In the genomic region with DNA sequence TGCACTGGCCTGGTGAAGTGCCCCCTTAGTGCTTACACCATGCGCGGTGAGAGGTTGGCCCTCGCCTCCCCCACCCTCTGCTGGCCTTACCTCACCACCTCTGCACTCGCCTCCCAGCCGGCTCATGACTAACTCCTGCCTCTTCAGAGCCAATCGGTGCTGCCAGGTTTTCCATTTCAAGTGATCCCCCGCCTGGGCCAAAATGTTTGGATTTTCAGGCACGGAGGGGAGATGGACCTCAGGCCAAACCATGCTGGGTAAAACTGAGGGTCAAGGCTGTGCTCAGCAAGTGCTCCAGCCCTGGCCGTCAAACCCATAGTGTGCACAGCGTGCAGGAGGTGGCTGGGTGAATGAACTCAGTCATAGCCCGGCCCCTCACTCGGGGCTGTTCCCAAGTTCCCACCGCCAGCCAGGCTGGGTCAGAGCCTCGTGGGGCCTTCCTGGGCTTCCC, we compare ENCODE assay signal across 11 cellular contexts.
A peak's percentile ranks its signal among the peaks of the same experiment; 100 is the strongest.
DNase-seq lines count a peak whose midpoint lies in the region; ATAC-seq and TF ChIP-seq lines count a peak whose summit lies in the region.
"Had no signal": no experiment of that assay in that cellular context is flagged by ENCODE, and none has a peak within 500 bp of the region (broad histone marks: within the 10 kb centered on the region; RNA-seq: fewer than 3 reads in every experiment).

No MANE protein-coding gene starts in this region.

- H3K9me3 ChIP-seq in Panc1 (ENCODE audit: control insufficient read depth, insufficient read depth, low read depth, low read length) = no peaks in the 10 kb centered on the region

- H3K36me3 Mint-ChIP-seq in activated naive CD4-positive, alpha-beta T cell treated with anti-CD3 and anti-CD28 coated beads for 36 hours (ENCODE audit: low read depth) = no peaks in the 10 kb centered on the region

- H3K36me3 ChIP-seq in Panc1 (ENCODE audit: control insufficient read depth, insufficient read depth, low read length) = peaks cover 2% of the 10 kb centered on the region; the same call in 1 of the 2 replicates

- no peaks in the 10 kb centered on the region for H3K9me3 Mint-ChIP-seq in activated naive CD4-positive, alpha-beta T cell treated with anti-CD3 and anti-CD28 coated beads for 36 hours

- POLR2A ChIA-PET in Panc1 (lab: Charles Lee) = no interaction called here

- TF ChIP-seq CTCF in Panc1 (IDR thresholded peaks at IDR 0.05) (no peak), omental fat pad (IDR thresholded peaks at IDR 0.05) (no peak)

- DNase-seq in AG20443 (ENCODE audit: low spot score) (peak; percentile 70), Panc1 (ENCODE audit: low read depth, low spot score) (no peak), fibroblast of gingiva (ENCODE audit: low read depth) (peak; percentile 43), omental fat pad (ENCODE audit: low spot score) (no peak), hippocampal formation (lab: John Stamatoyannopoulos, UW) (no peak)
- DNase-seq in activated naive CD4-positive, alpha-beta T cell treated with anti-CD3 and anti-CD28 coated beads for 36 hours = no peak
- DNase-seq: Calu3; SHP77; stimulated activated CD4-positive, alpha-beta T cell treated with anti-CD3 and anti-CD28 coated beads, Interleukin-15, amount 100 ng/mL, for 24 hours had no signal

- no peaks in the 10 kb centered on the region for H3K27me3 ChIP-seq in Panc1 (ENCODE audit: control insufficient read depth, insufficient read depth, low read length)

- no peak overlapping the region for H3K27ac Mint-ChIP-seq in activated naive CD4-positive, alpha-beta T cell treated with anti-CD3 and anti-CD28 coated beads for 36 hours

- peaks cover 24% of the 10 kb centered on the region for H3K4me1 Mint-ChIP-seq in activated naive CD4-positive, alpha-beta T cell treated with anti-CD3 and anti-CD28 coated beads for 36 hours (ENCODE audit: low read depth)

- no TSS peak for BruUV-seq in Panc1 (replicated peaks; lab: Mats Ljungman, UMichigan)

- in situ Hi-C loops in Panc1 (cut with HindIII; ENCODE audit: low pct_unique_long_range_greater_than_20kb, low sequenced_read_pairs) = no loop called here

- CTCF ChIA-PET in Panc1 (lab: Charles Lee) = no interaction called here
- CTCF ChIA-PET in activated naive CD4-positive, alpha-beta T cell treated with anti-CD3 and anti-CD28 coated beads for 36 hours (lab: Charles Lee) = no interaction called here

- H3K4me3 Mint-ChIP-seq in activated naive CD4-positive, alpha-beta T cell treated with anti-CD3 and anti-CD28 coated beads for 36 hours = no peak overlapping the region

- intact Hi-C loops in Panc1 (cut with micrococcal nuclease; ENCODE audit: unreplicated experiment) = loop anchor here (5.0 kb wide), 1 partner anchor 34 kb away; no protein-coding TSS in a partner anchor
- intact Hi-C loops in activated naive CD4-positive, alpha-beta T cell treated with anti-CD3 and anti-CD28 coated beads for 36 hours (cut with micrococcal nuclease) = no loop called here

- no peaks in the 10 kb centered on the region for H3K27me3 Mint-ChIP-seq in activated naive CD4-positive, alpha-beta T cell treated with anti-CD3 and anti-CD28 coated beads for 36 hours (ENCODE audit: low read depth)

- peak overlapping the region in 1 of 2 experiments; percentile 25; a peak in 1 of 4 replicates for H3K4me3 ChIP-seq in Panc1 (ENCODE audit: low read depth in 2 of 2, low read length in 2 of 2)

- ATAC-seq in Panc1 (peak; percentile 52), omental fat pad (ENCODE audit: low FRiP score) (peak; percentile 78), GM18502 (IDR thresholded peaks at IDR 0.05; ENCODE audit: poor library complexity, unreplicated experiment) (no peak), GM19455 (IDR thresholded peaks at IDR 0.05; ENCODE audit: unreplicated experiment) (no peak)

- peak overlapping the region; percentile 99 for H3K27ac ChIP-seq in Panc1 (ENCODE audit: low read length)

- peaks cover 83% of the 10 kb centered on the region for H3K4me1 ChIP-seq in Panc1 (ENCODE audit: control insufficient read depth, insufficient read depth, low read length)

Comparison
In these comparisons a context has a peak if more than half of its experiments do, and no peak if none do; other contexts are left out.
1. DNase-seq: peak in AG20443 (single experiment) and fibroblast of gingiva (single experiment); none in Panc1 (single experiment), omental fat pad (single experiment), hippocampal formation (0 of 2) and activated naive CD4-positive, alpha-beta T cell treated with anti-CD3 and anti-CD28 coated beads for 36 hours (single experiment).
2. ATAC-seq: peak in Panc1 (single experiment) and omental fat pad (single experiment); none in GM18502 (single experiment) and GM19455 (single experiment).